In genomic region chr13:76993473-76993872, GRCh38 we compare ENCODE assay signal across 1 cellular context.
TF ChIP-seq lines count a peak whose summit lies in the region.

No MANE protein-coding gene starts in this region.

TF ChIP-seq in IMR-90, 13 proteins besides CTCF, POLR2A, EP300 and RAD21:
- TF ChIP-seq CEBPB (IDR thresholded peaks at IDR 0.05; ENCODE audit: low read depth, low read length) (no peak), MAFK (IDR thresholded peaks at IDR 0.05; ENCODE audit: low read depth, low read length) (peak; percentile 78)
TF ChIP-seq in IMR-90: peak in this region for 1.
